Comparison of ENCODE assay signal across 15 cellular contexts in the genomic region with DNA sequence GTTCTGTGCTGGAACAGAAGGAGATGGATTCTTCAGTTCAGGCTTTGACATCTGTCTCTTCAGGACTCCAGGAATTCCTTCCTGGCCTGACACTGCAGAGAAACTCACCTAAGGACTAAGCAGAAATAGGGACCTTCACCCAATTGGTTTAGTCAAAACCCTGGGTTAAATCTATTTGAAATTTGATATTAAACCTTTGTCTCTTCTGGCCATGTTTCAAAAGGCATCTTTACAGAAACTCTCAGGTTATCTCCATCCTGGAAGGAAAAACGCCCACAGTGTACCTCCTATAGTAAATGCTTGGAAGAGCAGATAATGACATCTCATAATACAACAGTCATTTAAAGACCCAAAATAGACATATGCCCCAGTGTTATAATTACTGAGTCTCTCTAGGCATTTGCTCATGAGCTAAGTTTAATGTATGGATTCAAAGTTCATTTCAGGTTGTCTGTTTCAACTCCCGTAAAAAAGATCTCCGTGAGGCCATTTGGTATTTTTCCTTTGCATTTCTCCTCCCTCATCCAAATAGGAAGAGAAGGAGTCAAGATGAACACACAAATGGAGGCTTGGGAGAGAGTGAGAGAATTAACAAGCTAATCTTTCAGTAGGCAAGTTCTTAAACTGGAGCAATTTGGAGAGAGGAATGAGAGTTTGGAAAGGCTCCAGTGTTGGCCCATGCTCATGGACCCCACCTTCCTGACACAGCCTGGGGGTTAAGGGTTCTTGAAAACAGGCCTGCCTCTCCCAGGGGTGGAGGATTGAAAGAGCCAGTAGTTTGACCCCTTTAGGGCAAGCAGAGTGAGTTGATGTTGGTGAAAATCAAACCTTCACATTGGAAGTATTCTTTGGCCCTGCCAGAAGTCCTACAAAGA. TPM values are rescaled to one million over a fixed set of nuclear protein-coding genes. Genes with fewer than 3 reads are reported as not detected.
DNase-seq lines count a peak whose midpoint lies in the region; ATAC-seq and TF ChIP-seq lines count a peak whose summit lies in the region.
"Had no signal": no experiment of that assay in that cellular context is flagged by ENCODE, and none has a peak within 500 bp of the region (broad histone marks: within the 10 kb centered on the region; RNA-seq: fewer than 3 reads in every experiment).

No MANE protein-coding gene starts in this region.

- no peaks in the 10 kb centered on the region for H3K36me3 Mint-ChIP-seq in activated T-cell treated with anti-CD3 and anti-CD28 coated beads, Interleukin-2, amount 50 U/mL, for 4 hours (ENCODE audit: insufficient read depth)

- H3K27ac ChIP-seq in OCI-LY3 (ENCODE audit: low read length) (no peak overlapping the region), esophagus squamous epithelium (peak overlapping the region; percentile 71 to 96 (median 86)), subcutaneous abdominal adipose tissue (ENCODE audit: low read depth, low read length) (peak overlapping the region; percentile 93)
- H3K27ac ChIP-seq: RWPE1 had no signal

- intact Hi-C loops in esophagus squamous epithelium (cut with DNase I): no loop called here

- peaks cover 91% of the 10 kb centered on the region for H3K27me3 Mint-ChIP-seq in activated T-cell treated with anti-CD3 and anti-CD28 coated beads, Interleukin-2, amount 50 U/mL, for 4 hours (ENCODE audit: low read depth)

- no peaks in the 10 kb centered on the region for H4K20me1 ChIP-seq in OCI-LY3 (ENCODE audit: insufficient read depth, low read length)

- peak overlapping the region; percentile 98 for H3K4me2 ChIP-seq in OCI-LY3 (ENCODE audit: low read length)

- ATAC-seq in activated T-cell treated with anti-CD3 and anti-CD28 coated beads, Interleukin-2, amount 50 U/mL, for 4 hours: no peak
- ATAC-seq in HG02938 (IDR thresholded peaks at IDR 0.05; ENCODE audit: unreplicated experiment): no peak
- ATAC-seq in GM21717 (IDR thresholded peaks at IDR 0.05; ENCODE audit: unreplicated experiment): no peak
- ATAC-seq: heart left ventricle had no signal

- H3K9me3 Mint-ChIP-seq in activated T-cell treated with anti-CD3 and anti-CD28 coated beads, Interleukin-2, amount 50 U/mL, for 4 hours: no peaks in the 10 kb centered on the region

- no peak for TF ChIP-seq POLR2A in esophagus squamous epithelium (IDR thresholded peaks at IDR 0.05)

- H3K27me3 ChIP-seq in OCI-LY3 (ENCODE audit: low read depth, low read length): peaks cover 31% of the 10 kb centered on the region
- peaks cover 0 to 100% (median 0%) of the 10 kb centered on the region in 4 donors for H3K27me3 ChIP-seq in esophagus squamous epithelium
- H3K27me3 ChIP-seq in subcutaneous abdominal adipose tissue (ENCODE audit: control insufficient read depth in 5 of 5, insufficient read depth in 4 of 5, low read length in 5 of 5): peaks cover 0 to 2% (median 0%) of the 10 kb centered on the region in 5 donors

- peaks cover 49% of the 10 kb centered on the region for H3K4me1 Mint-ChIP-seq in activated T-cell treated with anti-CD3 and anti-CD28 coated beads, Interleukin-2, amount 50 U/mL, for 4 hours (ENCODE audit: low read depth)

- no peaks in the 10 kb centered on the region for H3K9me3 ChIP-seq in OCI-LY3 (ENCODE audit: insufficient read depth, low read length)
- no peaks in the 10 kb centered on the region for H3K9me3 ChIP-seq in esophagus squamous epithelium
- no peaks in the 10 kb centered on the region for H3K9me3 ChIP-seq in subcutaneous abdominal adipose tissue (ENCODE audit: control insufficient read depth in 5 of 5, low read length in 5 of 5)
- H3K9me3 ChIP-seq: heart left ventricle had no signal

- peak overlapping the region; percentile 9 for H3K4me3 Mint-ChIP-seq in activated T-cell treated with anti-CD3 and anti-CD28 coated beads, Interleukin-2, amount 50 U/mL, for 4 hours

- no peak for TF ChIP-seq CTCF in OCI-LY3 (IDR thresholded peaks at IDR 0.05; ENCODE audit: low read depth, low read length)
- no peak for TF ChIP-seq CTCF in esophagus squamous epithelium (IDR thresholded peaks at IDR 0.05)

- H3K36me3 ChIP-seq in OCI-LY3 (replicated peaks; ENCODE audit: low read depth, low read length) (no peaks in the 10 kb centered on the region), esophagus squamous epithelium (no peaks in the 10 kb centered on the region), subcutaneous abdominal adipose tissue (ENCODE audit: control insufficient read depth in 5 of 5, insufficient read depth in 5 of 5, low read length in 5 of 5) (no peaks in the 10 kb centered on the region)
- H3K36me3 ChIP-seq: heart left ventricle had no signal

- H2AFZ ChIP-seq in OCI-LY3 (ENCODE audit: low read depth, low read length): no peak overlapping the region

- no peak for DNase-seq in activated T-cell treated with anti-CD3 and anti-CD28 coated beads, Interleukin-2, amount 50 U/mL, for 4 hours
- DNase-seq in activated T-cell treated with anti-CD3 and anti-CD28 coated beads, Interleukin-2, amount 50 U/mL, for 48 hours: no peak
- DNase-seq in esophagus squamous epithelium (lab: John Stamatoyannopoulos, UW): no peak
- no peak for DNase-seq in central memory CD4-positive, alpha-beta T cell
- DNase-seq: DND-41; effector CD8-positive, alpha-beta T cell; heart left ventricle; NCI-H1092; NCI-H510A treated with DMSO at 0.1 percent for 48 hours had no signal

- H3K4me3 ChIP-seq in OCI-LY3 (ENCODE audit: low read length) (peak overlapping the region; percentile 95; the same call in 1 of the 2 replicates), esophagus squamous epithelium (peak overlapping the region in 1 of 4 donors; percentile 69), subcutaneous abdominal adipose tissue (ENCODE audit: low read depth in 1 of 5, low read length in 5 of 5) (no peak overlapping the region)

- peaks cover 17% of the 10 kb centered on the region; the same call in 1 of the 2 replicates for H3K79me2 ChIP-seq in OCI-LY3 (ENCODE audit: low read length)

- H3K4me1 ChIP-seq in OCI-LY3 (ENCODE audit: low read length) (peaks cover 51% of the 10 kb centered on the region), esophagus squamous epithelium (peaks cover 0 to 81% (median 31%) of the 10 kb centered on the region in 3 donors), subcutaneous abdominal adipose tissue (ENCODE audit: control insufficient read depth in 5 of 5, insufficient read depth in 5 of 5, low read length in 5 of 5) (peaks cover 17 to 95% (median 84%) of the 10 kb centered on the region in 5 donors)

- WGBS in esophagus squamous epithelium, 2 donors: 69 to 75% methylated on average over 3 of the region's 3 CpGs

- H3K9ac ChIP-seq in OCI-LY3 (ENCODE audit: low read length) (0 out of 2 replicates have a peak overlapping the region, but pooled peaks have one; percentile 93), subcutaneous abdominal adipose tissue (ENCODE audit: low read length in 5 of 5) (no peak overlapping the region)

RNA-seq across cellular contexts. Expression of gene HOXB4, which starts 5.8 kb away (rescaled TPM):
- 1 to 10 TPM in 2 of 3 donors, under 1 TPM in 1; 0.94 to 1.6 (median 1.4) TPM for total RNA-seq in activated T-cell treated with anti-CD3 and anti-CD28 coated beads, Interleukin-2, amount 50 U/mL, for 4 hours
- total RNA-seq in esophagus squamous epithelium: 1 to 10 TPM in 3 of 4 donors, under 1 TPM in 1; 0.27 to 2.9 (median 1.8) TPM

RNA-seq across cellular contexts. Expression of gene HOXB3, which starts 6.1 kb away (rescaled TPM):
- total RNA-seq in activated T-cell treated with anti-CD3 and anti-CD28 coated beads, Interleukin-2, amount 50 U/mL, for 4 hours: 1 to 10 TPM in 1 of 3 donors, under 1 TPM in 2; 0.50 to 1.0 (median 0.81) TPM
- total RNA-seq in esophagus squamous epithelium: 10 to 100 TPM in 1 of 4 donors, 1 to 10 TPM in 3; 2.5 to 11.1 (median 5.8) TPM

RNA-seq across cellular contexts. Expression of gene HOXB5, which starts 9.6 kb away (rescaled TPM):
- total RNA-seq in activated T-cell treated with anti-CD3 and anti-CD28 coated beads, Interleukin-2, amount 50 U/mL, for 4 hours: under 1 TPM in 1 of 3 donors, not detected in 2; 0.08 TPM
- total RNA-seq in esophagus squamous epithelium: not detected
- total RNA-seq: H7 had no signal

RNA-seq across cellular contexts. Expression of gene HOXB6, which starts 20.8 kb away (rescaled TPM):
- total RNA-seq in activated T-cell treated with anti-CD3 and anti-CD28 coated beads, Interleukin-2, amount 50 U/mL, for 4 hours: under 1 TPM in 2 of 3 donors, not detected in 1; 0.24 to 0.27 TPM
- total RNA-seq in esophagus squamous epithelium: 1 to 10 TPM in 2 of 4 donors, not detected in 2; 1.3 to 3.1 TPM
- total RNA-seq: H7 had no signal

RNA-seq across cellular contexts. Expression of gene HOXB7, which starts 26.9 kb away (rescaled TPM):
- total RNA-seq in activated T-cell treated with anti-CD3 and anti-CD28 coated beads, Interleukin-2, amount 50 U/mL, for 4 hours: under 1 TPM; 0.18 to 0.43 (median 0.38) TPM
- under 1 TPM in 2 of 4 donors, not detected in 2; 0.38 to 0.64 TPM for total RNA-seq in esophagus squamous epithelium
